ENCODE assay signal across 1 cellular context in genomic region chr2:134375935-134376334, GRCh38.
TF ChIP-seq lines count a peak whose summit lies in the region.

No MANE protein-coding gene starts in this region.

TF ChIP-seq in HepG2, 621 proteins besides CTCF, POLR2A, EP300 and RAD21 (continued from another document):
- TF ChIP-seq ZNF331 (CRISPR knock-in tag; IDR thresholded peaks at IDR 0.05) (peak; percentile 53; the same call in 1 of the 2 replicates), ZNF552 (CRISPR knock-in tag; IDR thresholded peaks at IDR 0.05; ENCODE audit: borderline replicate concordance) (no peak), THRA (CRISPR knock-in tag; IDR thresholded peaks at IDR 0.05; ENCODE audit: borderline replicate concordance) (0 out of 2 replicates have a peak, but pooled peaks have one; percentile 22), ATRX (CRISPR knock-in tag; IDR thresholded peaks at IDR 0.05; ENCODE audit: borderline replicate concordance) (no peak), ZNF557 (CRISPR knock-in tag; IDR thresholded peaks at IDR 0.05) (no peak), NR2F6 (IDR thresholded peaks at IDR 0.05) (0 out of 2 replicates have a peak, but pooled peaks have one; percentile 9), NR2F6 (CRISPR knock-in tag; IDR thresholded peaks at IDR 0.05) (no peak), CEBPG (CRISPR knock-in tag; IDR thresholded peaks at IDR 0.05) (peak; percentile 62; the same call in 1 of the 2 replicates), RBM22 (optimal IDR thresholded peaks at IDR 0.05; ENCODE audit: low read length) (no peak), STAG1 (CRISPR knock-in tag; IDR thresholded peaks at IDR 0.05) (peak; percentile 88), DBP (CRISPR knock-in tag; IDR thresholded peaks at IDR 0.05; ENCODE audit: not compliant biosample characterization) (no peak), SMC3 (IDR thresholded peaks at IDR 0.05; ENCODE audit: low read length) (peak; percentile 95)
- TF ChIP-seq, protein P1, sequence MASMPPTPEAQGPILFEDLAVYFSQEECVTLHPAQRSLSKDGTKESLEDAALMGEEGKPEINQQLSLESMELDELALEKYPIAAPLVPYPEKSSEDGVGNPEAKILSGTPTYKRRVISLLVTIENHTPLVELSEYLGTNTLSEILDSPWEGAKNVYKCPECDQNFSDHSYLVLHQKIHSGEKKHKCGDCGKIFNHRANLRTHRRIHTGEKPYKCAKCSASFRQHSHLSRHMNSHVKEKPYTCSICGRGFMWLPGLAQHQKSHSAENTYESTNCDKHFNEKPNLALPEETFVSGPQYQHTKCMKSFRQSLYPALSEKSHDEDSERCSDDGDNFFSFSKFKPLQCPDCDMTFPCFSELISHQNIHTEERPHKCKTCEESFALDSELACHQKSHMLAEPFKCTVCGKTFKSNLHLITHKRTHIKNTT (CRISPR knock-in tag; IDR thresholded peaks at IDR 0.05): no peak
TF ChIP-seq in HepG2: peak in this region for 14.
